In genomic region chr15:63381301-63382192, GRCh38 we compare ENCODE assay signal across 8 cellular contexts. TPM values are rescaled to one million over a fixed set of nuclear protein-coding genes. Genes with fewer than 3 reads are reported as not detected.
DNase-seq lines count a peak whose midpoint lies in the region; ATAC-seq and TF ChIP-seq lines count a peak whose summit lies in the region.

Gene CA12, minus strand, starts transcription at chr15:63381846. Its CDS starts 126 bp downstream, at chr15:63381720.

- H3K9ac ChIP-seq in stomach smooth muscle (ENCODE audit: low read length in 2 of 2), result peak within 1 kb of the TSS; percentile 36 to 39

- H3K9me3 ChIP-seq in stomach smooth muscle (ENCODE audit: control insufficient read depth in 2 of 2, low read length in 2 of 2), result no peaks in the 10 kb centered on the region

- peaks cover 34% of the 10 kb centered on the region for H3K4me1 Mint-ChIP-seq in chondrocyte (ENCODE audit: low read depth)

- peak within 1 kb of the TSS; percentile 70 to 74 for H3K4me3 ChIP-seq in stomach smooth muscle (ENCODE audit: low read length in 2 of 2)

- no peaks in the 10 kb centered on the region for H3K9me3 Mint-ChIP-seq in chondrocyte (ENCODE audit: low read depth)

- H3K36me3 Mint-ChIP-seq in chondrocyte (ENCODE audit: low read depth), result no peaks in the 10 kb centered on the region

- no peak for TF ChIP-seq CTCF in chondrocyte (IDR thresholded peaks at IDR 0.05)

- ATAC-seq in left lobe of liver (peak; percentile 86), GM18867 (IDR thresholded peaks at IDR 0.05; ENCODE audit: unreplicated experiment) (no peak), HG03571 (IDR thresholded peaks at IDR 0.05; ENCODE audit: unreplicated experiment) (no peak)

- peaks cover 5 to 10% of the 10 kb centered on the region in 2 donors for H3K27me3 ChIP-seq in stomach smooth muscle (ENCODE audit: control insufficient read depth in 1 of 2, insufficient read depth in 2 of 2, low read length in 2 of 2)

- no peak within 1 kb of the TSS for H3K27ac Mint-ChIP-seq in chondrocyte (ENCODE audit: unreplicated experiment)

- H3K27ac ChIP-seq in stomach smooth muscle (ENCODE audit: low read length), result no peak within 1 kb of the TSS

- peaks cover 16% of the 10 kb centered on the region for H3K4me1 ChIP-seq in stomach smooth muscle (ENCODE audit: control insufficient read depth, insufficient read depth, low read length)

- in situ Hi-C loops in G401 (cut with HindIII; ENCODE audit: low sequenced_read_pairs), result no loop called here

- H3K36me3 ChIP-seq in stomach smooth muscle (ENCODE audit: control insufficient read depth in 2 of 2, insufficient read depth in 2 of 2, low read length in 2 of 2), result no peaks in the 10 kb centered on the region

- no peaks in the 10 kb centered on the region for H3K27me3 Mint-ChIP-seq in chondrocyte (ENCODE audit: low read depth)

- peak within 1 kb of the TSS; percentile 78 for H3K4me3 Mint-ChIP-seq in chondrocyte (ENCODE audit: unreplicated experiment)

- DNase-seq in G401 (ENCODE audit: low spot score), result peak; percentile 29
- peak; percentile 83 for DNase-seq in NCI-H69 (lab: John Stamatoyannopoulos, UW)
- no peak for DNase-seq in chondrocyte (ENCODE audit: low spot score)
- DNase-seq in left lobe of liver (ENCODE audit: low spot score), result peak; percentile 50
- DNase-seq in inferior parietal cortex (ENCODE audit: extremely low spot score), result no peak

RNA-seq across cellular contexts. Expression of gene CA12, which starts in this region (rescaled TPM):
- total RNA-seq in G401 (2014; rRNA removed; shearing (Covaris generic)), result 3.8 and 7.9 TPM in 2 replicates
- total RNA-seq in chondrocyte (6.7 to 7.9 TPM (median 6.9 TPM) in 3 replicates), left lobe of liver (0.28 TPM)

Comparison
In these comparisons a context has a peak if more than half of its experiments do, and no peak if none do; other contexts are left out.
1. Peak in DNase-seq and ATAC-seq in left lobe of liver; RNA of the gene not detected or under 1 TPM.
2. DNase-seq: peak in G401 (single experiment) and NCI-H69 (single experiment); none in chondrocyte (single experiment) and inferior parietal cortex (single experiment).